10 cellular contexts compared by ENCODE assay signal in genomic region chr18:25289040-25289631, GRCh38.
DNase-seq lines count a peak whose midpoint lies in the region; ATAC-seq, FAIRE-seq and TF ChIP-seq lines count a peak whose summit lies in the region.
"Had no signal": no experiment of that assay in that cellular context is flagged by ENCODE, and none has a peak within 500 bp of the region (broad histone marks: within the 10 kb centered on the region; RNA-seq: fewer than 3 reads in every experiment).

No MANE protein-coding gene starts in this region.

- intact Hi-C loops in naive thymus-derived CD4-positive, alpha-beta T cell (cut with micrococcal nuclease) = no loop called here

- no peak for ATAC-seq in naive thymus-derived CD4-positive, alpha-beta T cell
- no peak for ATAC-seq in HG02798 (IDR thresholded peaks at IDR 0.05; ENCODE audit: poor library complexity, unreplicated experiment)

- H3K27ac Mint-ChIP-seq in naive thymus-derived CD4-positive, alpha-beta T cell = no peak overlapping the region

- CTCF ChIA-PET in naive thymus-derived CD4-positive, alpha-beta T cell (lab: Charles Lee) = no interaction called here

- H3K4me3 ChIP-seq in HFF-Myc (replicated peaks; ENCODE audit: low read depth, low read length) (no peak overlapping the region), astrocyte of the cerebellum (ENCODE audit: low read depth, low read length) (peak overlapping the region; percentile 9), skeletal muscle tissue (ENCODE audit: low read length in 3 of 3) (no peak overlapping the region)
- no peak overlapping the region for H3K4me3 ChIP-seq in naive thymus-derived CD4-positive, alpha-beta T cell (ENCODE audit: low read length)

- H3K4me3 Mint-ChIP-seq in naive thymus-derived CD4-positive, alpha-beta T cell = no peak overlapping the region

- peaks cover 0 to 6% (median 4%) of the 10 kb centered on the region in 5 donors for H3K27me3 Mint-ChIP-seq in naive thymus-derived CD4-positive, alpha-beta T cell

- peak overlapping the region; percentile 45 for H3K27ac ChIP-seq in skeletal muscle tissue (ENCODE audit: low read depth, low read length)
- no peak overlapping the region for H3K27ac ChIP-seq in naive thymus-derived CD4-positive, alpha-beta T cell (ENCODE audit: low read depth, low read length)

- H3K36me3 ChIP-seq in skeletal muscle tissue (ENCODE audit: control insufficient read depth in 3 of 3, insufficient read depth in 3 of 3, low read length in 3 of 3) = no peaks in the 10 kb centered on the region
- no peaks in the 10 kb centered on the region for H3K36me3 ChIP-seq in naive thymus-derived CD4-positive, alpha-beta T cell (ENCODE audit: control insufficient read depth in 2 of 3, insufficient read depth in 3 of 3, low read length in 3 of 3)

- DNase-seq in HFF-Myc (ENCODE audit: extremely low read depth, low read depth) = peak; percentile 89
- peak; percentile 82 for DNase-seq in astrocyte of the cerebellum (ENCODE audit: low read depth)
- peak; percentile 59 for DNase-seq in hepatic stellate cell (ENCODE audit: low spot score)
- DNase-seq in HTR-8/SVneo (ENCODE audit: insufficient read length, low spot score) = no peak
- no peak for DNase-seq in naive thymus-derived CD4-positive, alpha-beta T cell
- no peak for DNase-seq in germinal center (ENCODE audit: low spot score)
- DNase-seq: midbrain, NCI-H2107 had no signal

- POLR2A ChIA-PET in naive thymus-derived CD4-positive, alpha-beta T cell (lab: Charles Lee) = no interaction called here

- no peaks in the 10 kb centered on the region for H3K27me3 ChIP-seq in skeletal muscle tissue (ENCODE audit: control insufficient read depth in 3 of 3, insufficient read depth in 3 of 3, low read length in 3 of 3)
- no peaks in the 10 kb centered on the region for H3K27me3 ChIP-seq in naive thymus-derived CD4-positive, alpha-beta T cell (ENCODE audit: control insufficient read depth in 2 of 2, insufficient read depth in 2 of 2, low read length in 2 of 2)

- H3K36me3 Mint-ChIP-seq in naive thymus-derived CD4-positive, alpha-beta T cell = no peaks in the 10 kb centered on the region

- H3K9me3 Mint-ChIP-seq in naive thymus-derived CD4-positive, alpha-beta T cell = peaks cover 0 to 2% (median 0%) of the 10 kb centered on the region in 11 donors

- no peaks in the 10 kb centered on the region for H3K4me1 Mint-ChIP-seq in naive thymus-derived CD4-positive, alpha-beta T cell

- TF ChIP-seq CTCF in HFF-Myc (IDR thresholded peaks at IDR 0.05; ENCODE audit: low read depth, low read length, missing control alignments) (no peak), astrocyte of the cerebellum (IDR thresholded peaks at IDR 0.05; ENCODE audit: low read depth, low read length, missing control alignments) (no peak)

- no peaks in the 10 kb centered on the region for H3K9me3 ChIP-seq in skeletal muscle tissue (ENCODE audit: control insufficient read depth in 3 of 3, low read length in 3 of 3)
- no peaks in the 10 kb centered on the region for H3K9me3 ChIP-seq in naive thymus-derived CD4-positive, alpha-beta T cell (ENCODE audit: control insufficient read depth in 2 of 3, low read length in 3 of 3)

- FAIRE-seq in HTR-8/SVneo (lab: Jason Lieb, UNC) = no peak

- H3K4me1 ChIP-seq in skeletal muscle tissue (ENCODE audit: control insufficient read depth in 3 of 3, insufficient read depth in 3 of 3, low read length in 3 of 3) = peaks cover 0 to 17% (median 12%) of the 10 kb centered on the region in 3 donors
- H3K4me1 ChIP-seq in naive thymus-derived CD4-positive, alpha-beta T cell (ENCODE audit: control insufficient read depth in 2 of 2, insufficient read depth in 2 of 2, low read length in 2 of 2) = no peaks in the 10 kb centered on the region

- H3K9ac ChIP-seq in skeletal muscle tissue (ENCODE audit: low read depth in 1 of 3, low read length in 3 of 3) = no peak overlapping the region

- in situ Hi-C loops in astrocyte of the cerebellum (cut with HindIII; ENCODE audit: low sequenced_read_pairs) = no loop called here

Comparison
In these comparisons a context has a peak if more than half of its experiments do, and no peak if none do; other contexts are left out.
1. DNase-seq: peak in HFF-Myc (single experiment), astrocyte of the cerebellum (single experiment) and hepatic stellate cell (single experiment); none in HTR-8/SVneo (single experiment), naive thymus-derived CD4-positive, alpha-beta T cell (0 of 9) and germinal center (single experiment).